Comparison of ENCODE assay signal across 14 cellular contexts in the genomic region with DNA sequence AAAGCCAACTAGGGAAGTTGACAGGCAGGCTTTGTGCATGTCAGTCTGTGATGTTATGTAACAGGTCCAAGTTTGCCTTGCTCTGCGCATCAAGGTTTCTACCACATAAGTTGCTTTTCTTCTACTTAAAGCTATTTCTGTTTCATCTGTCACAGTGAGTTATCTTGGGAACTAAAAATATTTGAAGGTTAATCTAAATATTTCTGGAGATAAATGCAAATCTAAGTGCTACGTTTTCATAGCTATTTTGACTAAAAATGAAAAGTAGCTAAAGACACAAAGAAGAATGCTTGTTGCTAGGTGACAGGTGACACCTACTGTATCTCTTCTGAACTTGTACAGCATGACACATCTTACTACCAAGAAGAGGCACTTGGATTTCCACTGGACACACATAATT.
A peak's percentile ranks its signal among the peaks of the same experiment; 100 is the strongest.
DNase-seq lines count a peak whose midpoint lies in the region; ATAC-seq, FAIRE-seq and TF ChIP-seq lines count a peak whose summit lies in the region.
"Had no signal": no experiment of that assay in that cellular context is flagged by ENCODE, and none has a peak within 500 bp of the region (broad histone marks: within the 10 kb centered on the region; RNA-seq: fewer than 3 reads in every experiment).

No MANE protein-coding gene starts in this region.

- no peaks in the 10 kb centered on the region for H3K36me3 Mint-ChIP-seq in natural killer cell
- no peaks in the 10 kb centered on the region for H3K36me3 Mint-ChIP-seq in natural killer cell treated with Interleukin-12 subunit alpha and Interleukin-12 subunit beta and Interleukin-15 and Interleukin-18, amount 100 ng/mL, for 72 hours

- no peak for DNase-seq in natural killer cell
- no peak for DNase-seq in natural killer cell treated with Interleukin-12 subunit alpha and Interleukin-12 subunit beta and Interleukin-15 and Interleukin-18, amount 100 ng/mL, for 72 hours (ENCODE audit: low spot score)
- DNase-seq in H54 (ENCODE audit: insufficient read length, low spot score) = no peak
- no peak for DNase-seq in NK-92 (lab: John Stamatoyannopoulos, UW; ENCODE audit: unreplicated experiment)
- no peak for DNase-seq in COLO829 (ENCODE audit: low spot score)
- DNase-seq in cerebellar nuclear complex (lab: John Stamatoyannopoulos, UW) = no peak
- DNase-seq: activated naive CD4-positive, alpha-beta T cell treated with anti-CD3 and anti-CD28 coated beads, Interleukin-2, amount 10 ng/mL, durations not matched to agents 7 days and 5 days; AML-193; immature natural killer cell; NCI-H446 treated with DMSO at 0.1 percent for 48 hours had no signal

- TF ChIP-seq CTCF in natural killer cell (IDR thresholded peaks at IDR 0.05) = no peak

- peak overlapping the region; percentile 47 to 59 for H3K27ac Mint-ChIP-seq in natural killer cell
- peak overlapping the region in 1 of 2 donors; percentile 34 for H3K27ac Mint-ChIP-seq in natural killer cell treated with Interleukin-12 subunit alpha and Interleukin-12 subunit beta and Interleukin-15 and Interleukin-18, amount 100 ng/mL, for 72 hours
- H3K27ac Mint-ChIP-seq: activated naive CD4-positive, alpha-beta T cell treated with anti-CD3 and anti-CD28 coated beads, Interleukin-2, amount 10 ng/mL, durations not matched to agents 7 days and 5 days; progenitor cell of endocrine pancreas had no signal

- H3K4me3 Mint-ChIP-seq in natural killer cell = no peak overlapping the region
- H3K4me3 Mint-ChIP-seq in natural killer cell treated with Interleukin-12 subunit alpha and Interleukin-12 subunit beta and Interleukin-15 and Interleukin-18, amount 100 ng/mL, for 72 hours = no peak overlapping the region
- H3K4me3 Mint-ChIP-seq: activated naive CD4-positive, alpha-beta T cell treated with anti-CD3 and anti-CD28 coated beads, Interleukin-2, amount 10 ng/mL, durations not matched to agents 7 days and 5 days; immature natural killer cell had no signal

- intact Hi-C loops in natural killer cell (cut with micrococcal nuclease) = no loop called here

- ATAC-seq in natural killer cell (peak in 1 of 3 donors; percentile 59), HG03521 (IDR thresholded peaks at IDR 0.05; ENCODE audit: unreplicated experiment) (peak; percentile 90), SK-N-SH treated with all-trans-retinoic acid at 6 μM for 48 hours (no peak)
- ATAC-seq in natural killer cell treated with Interleukin-12 subunit alpha and Interleukin-12 subunit beta and Interleukin-15 and Interleukin-18, amount 100 ng/mL, for 72 hours = no peak

- peaks cover 75 to 79% of the 10 kb centered on the region in 2 donors for H3K4me1 Mint-ChIP-seq in natural killer cell
- peaks cover 19 to 27% of the 10 kb centered on the region in 2 donors for H3K4me1 Mint-ChIP-seq in natural killer cell treated with Interleukin-12 subunit alpha and Interleukin-12 subunit beta and Interleukin-15 and Interleukin-18, amount 100 ng/mL, for 72 hours (ENCODE audit: low read depth in 2 of 2)

- no peak for TF ChIP-seq POLR2A in H54 (IDR thresholded peaks at IDR 0.05; ENCODE audit: low read depth, low read length)

- no peaks in the 10 kb centered on the region for H3K9me3 Mint-ChIP-seq in natural killer cell
- no peaks in the 10 kb centered on the region for H3K9me3 Mint-ChIP-seq in natural killer cell treated with Interleukin-12 subunit alpha and Interleukin-12 subunit beta and Interleukin-15 and Interleukin-18, amount 100 ng/mL, for 72 hours
- H3K9me3 Mint-ChIP-seq: activated naive CD4-positive, alpha-beta T cell treated with anti-CD3 and anti-CD28 coated beads, Interleukin-2, amount 10 ng/mL, durations not matched to agents 7 days and 5 days; immature natural killer cell had no signal

- FAIRE-seq in H54 (lab: Jason Lieb, UNC) = peak; percentile 23
- FAIRE-seq: endometrium had no signal

- no peaks in the 10 kb centered on the region for H3K27me3 Mint-ChIP-seq in natural killer cell (ENCODE audit: low read depth in 2 of 2)
- H3K27me3 Mint-ChIP-seq in natural killer cell treated with Interleukin-12 subunit alpha and Interleukin-12 subunit beta and Interleukin-15 and Interleukin-18, amount 100 ng/mL, for 72 hours = no peaks in the 10 kb centered on the region
- H3K27me3 Mint-ChIP-seq: activated naive CD4-positive, alpha-beta T cell treated with anti-CD3 and anti-CD28 coated beads, Interleukin-2, amount 10 ng/mL, durations not matched to agents 7 days and 5 days; progenitor cell of endocrine pancreas had no signal

TF ChIP-seq in SK-N-SH treated with all-trans-retinoic acid at 6 μM for 48 hours, 23 proteins besides CTCF, POLR2A, EP300 and RAD21:
- TF ChIP-seq RARB (CRISPR knock-in tag; IDR thresholded peaks at IDR 0.05) = no peak
